8 cellular contexts compared by ENCODE assay signal in the genomic region with DNA sequence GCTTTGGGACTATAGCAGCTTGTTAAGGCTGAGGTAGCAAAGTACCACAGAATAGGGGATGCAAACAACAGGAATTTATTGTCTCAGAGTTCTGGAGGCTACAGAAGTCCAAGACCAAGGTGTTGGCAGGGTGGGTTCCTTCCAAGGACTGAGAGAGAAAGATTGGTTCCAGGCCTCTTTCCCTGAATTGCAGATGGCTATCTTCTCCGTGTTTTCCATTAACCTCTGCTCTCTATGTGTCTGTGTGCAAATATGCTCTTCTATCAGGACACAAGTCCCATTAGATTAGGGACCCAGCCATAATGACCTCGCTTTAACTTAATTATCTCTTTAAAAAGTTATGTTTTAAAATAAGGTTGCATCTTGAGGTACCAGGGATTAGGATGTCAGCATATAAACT.
"Had no signal": no experiment of that assay in that cellular context is flagged by ENCODE, and none has a peak within 500 bp of the region (broad histone marks: within the 10 kb centered on the region; RNA-seq: fewer than 3 reads in every experiment).

No MANE protein-coding gene starts in this region.

- H3K4me3 ChIP-seq: GM23248 had no signal

- H3K9ac ChIP-seq: GM23248, KMS-11 had no signal

- ATAC-seq: HepG2 had no signal

- FAIRE-seq: HepG2 had no signal

- H2AFZ ChIP-seq: GM23248 had no signal

- H3K27ac ChIP-seq: GM23248, HL-60, KMS-11 had no signal

- H3K4me2 ChIP-seq: KMS-11 had no signal

- DNase-seq: GM23248, GOT3, H9, HCEC 1CT, KBM-7 had no signal
